Comparison of ENCODE assay signal across 8 cellular contexts in the genomic region with DNA sequence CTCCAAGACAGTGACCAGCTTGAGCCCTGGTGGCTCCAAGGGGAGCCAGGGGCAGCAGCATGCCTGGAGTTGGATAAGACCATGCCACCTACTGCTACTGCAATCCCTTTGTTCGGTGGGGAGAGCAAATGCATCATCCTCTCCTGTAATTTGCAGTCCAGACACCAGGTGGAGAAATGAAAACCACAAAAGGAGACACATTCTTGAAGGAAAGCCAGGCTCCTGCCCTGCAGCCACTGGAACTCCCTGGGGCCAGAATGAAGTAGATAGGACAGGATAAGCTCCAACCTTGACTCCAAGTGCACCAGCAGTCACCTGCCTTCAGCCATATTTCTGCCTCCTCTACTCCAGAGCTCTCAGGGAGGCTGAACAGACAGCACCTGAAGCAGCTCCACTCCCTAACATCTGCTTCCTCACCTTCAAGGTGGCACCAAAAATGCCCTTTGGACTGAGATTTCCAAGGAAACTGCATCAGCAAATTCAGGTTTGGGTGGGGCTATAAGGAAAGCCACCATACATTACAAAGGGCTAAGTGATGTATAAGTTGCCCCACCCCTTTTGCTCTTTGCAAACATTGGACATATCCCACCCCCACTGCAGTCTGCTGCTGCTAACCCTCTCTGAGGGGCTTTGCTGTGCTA.
DNase-seq lines count a peak whose midpoint lies in the region; ATAC-seq, FAIRE-seq and TF ChIP-seq lines count a peak whose summit lies in the region.

No MANE protein-coding gene starts in this region.

- H3K27ac ChIP-seq in SJCRH30, result no peak overlapping the region
- no peak overlapping the region for H3K27ac ChIP-seq in keratinocyte (ENCODE audit: control insufficient read depth, insufficient read depth, low read length)

- no peaks in the 10 kb centered on the region for H3K9me3 ChIP-seq in SJCRH30 (replicated peaks)
- no peaks in the 10 kb centered on the region for H3K9me3 ChIP-seq in keratinocyte (ENCODE audit: control insufficient read depth, low read depth, low read length)

- H3K9me1 ChIP-seq in keratinocyte (ENCODE audit: control insufficient read depth, extremely low read depth, insufficient read depth, low read length), result no peaks in the 10 kb centered on the region

- no peaks in the 10 kb centered on the region for H3K36me3 ChIP-seq in SJCRH30
- H3K36me3 ChIP-seq in keratinocyte (ENCODE audit: control insufficient read depth in 2 of 2, extremely low read depth in 1 of 2, insufficient read depth in 2 of 2, low read length in 2 of 2), result no peaks in the 10 kb centered on the region

- peak; percentile 84 for FAIRE-seq in keratinocyte (lab: Jason Lieb, UNC)

- no peaks in the 10 kb centered on the region for H4K20me1 ChIP-seq in keratinocyte (ENCODE audit: control insufficient read depth, extremely low read depth, insufficient read depth, low read length)

- H3K4me1 ChIP-seq in SJCRH30 (no peaks in the 10 kb centered on the region), keratinocyte (ENCODE audit: control insufficient read depth, extremely low read depth, insufficient read depth, low read length) (no peaks in the 10 kb centered on the region)

- H3K9ac ChIP-seq in keratinocyte (ENCODE audit: control insufficient read depth, extremely low read depth, insufficient read depth, low read length), result no peak overlapping the region

- H3K4me3 ChIP-seq in SJCRH30 (no peak overlapping the region), keratinocyte (ENCODE audit: control insufficient read depth in 2 of 3, extremely low read depth in 1 of 3, insufficient read depth in 2 of 3, low read depth in 1 of 3, low read length in 3 of 3) (no peak overlapping the region)

- no peaks in the 10 kb centered on the region for H3K79me2 ChIP-seq in keratinocyte (ENCODE audit: control insufficient read depth, insufficient read depth, low read length)

- POLR2A ChIA-PET in HEK293T (lab: Yijun Ruan, JAX), result no interaction called here

- CTCF ChIA-PET in HEK293T (lab: Yijun Ruan, JAX), result interaction anchor here (0.7 to 1.1 kb wide), 2 partner anchors 79 to 240 kb away, joined by 3 to 8 read pairs; no protein-coding TSS in a partner anchor

- dilution Hi-C loops in keratinocyte (cut with MboI; ENCODE audit: extremely low pct_ligation_motif_present, low sequenced_read_pairs), result no loop called here

- H2AFZ ChIP-seq in keratinocyte (ENCODE audit: control insufficient read depth, low read length), result no peak overlapping the region

- TF ChIP-seq CTCF in keratinocyte (optimal IDR thresholded peaks at IDR 0.05 in 1 of 3, IDR thresholded peaks at IDR 0.05 in 1 of 3, conservative IDR thresholded peaks at IDR 0.05 in 1 of 3; ENCODE audit: extremely low read depth in 1 of 3, insufficient read depth in 2 of 3, low read length in 3 of 3), result peak; percentile 55 to 77 (median 70)

- peak; percentile 18 for DNase-seq in DMS114 treated with DMSO at 0.1 percent for 48 hours (lab: John Stamatoyannopoulos, UW; ENCODE audit: unreplicated experiment)
- peak; percentile 74 for DNase-seq in HEK293T (ENCODE audit: extremely low spot score)
- DNase-seq in SJCRH30, result peak; percentile 5 to 22
- peak; percentile 29 for DNase-seq in amniotic epithelial cell (ENCODE audit: low read depth)
- peak; percentile 30 for DNase-seq in keratinocyte (ENCODE audit: low read depth, low spot score)
- peak; percentile 12 to 66 (median 20) for DNase-seq in stimulated activated naive CD4-positive, alpha-beta T cell (lab: John Stamatoyannopoulos, UW)
- no peak for DNase-seq in NCI-H510A (lab: John Stamatoyannopoulos, UW)

- ATAC-seq in GM18870 (IDR thresholded peaks at IDR 0.05; ENCODE audit: unreplicated experiment), result no peak

- no peak overlapping the region for H3K4me2 ChIP-seq in keratinocyte (ENCODE audit: control insufficient read depth, extremely low read depth, insufficient read depth, low read depth, low read length)

- H3K27me3 ChIP-seq in SJCRH30 (0 out of 2 replicates have a peak, but pooled peaks cover 1% of the 10 kb centered on the region), keratinocyte (ENCODE audit: control insufficient read depth, extremely low read depth, insufficient read depth, low read length) (peaks cover 3% of the 10 kb centered on the region)

TF ChIP-seq in HEK293T, 16 proteins besides CTCF, POLR2A, EP300 and RAD21:
- no peak for TF ChIP-seq SUZ12 (IDR thresholded peaks at IDR 0.05)
- TF ChIP-seq L3MBTL2 (conservative IDR thresholded peaks at IDR 0.05), result no peak
- no peak for TF ChIP-seq TARDBP (IDR thresholded peaks at IDR 0.05)
- TF ChIP-seq LEF1 (IDR thresholded peaks at IDR 0.05; ENCODE audit: borderline replicate concordance), result no peak
